In genomic region chr6:25579484-25579883, GRCh38 we compare ENCODE assay signal across 14 cellular contexts.
A peak's percentile ranks its signal among the peaks of the same experiment; 100 is the strongest.
DNase-seq lines count a peak whose midpoint lies in the region; ATAC-seq, FAIRE-seq and TF ChIP-seq lines count a peak whose summit lies in the region.
"Had no signal": no experiment of that assay in that cellular context is flagged by ENCODE, and none has a peak within 500 bp of the region (broad histone marks: within the 10 kb centered on the region; RNA-seq: fewer than 3 reads in every experiment).

No MANE protein-coding gene starts in this region.

- no peaks in the 10 kb centered on the region for H3K9me3 Mint-ChIP-seq in activated CD8-positive, alpha-beta memory T cell treated with anti-CD3 and anti-CD28 coated beads, Interleukin-2, amount 10 ng/mL, durations not matched to agents 7 days and 5 days (ENCODE audit: low read depth)
- H3K9me3 Mint-ChIP-seq: CD4-positive, alpha-beta memory T cell had no signal

- H3K4me1 ChIP-seq in Loucy (ENCODE audit: insufficient read depth, low read length, poor library complexity, severe bottlenecking): peaks cover 14% of the 10 kb centered on the region

- no peak for DNase-seq in activated CD8-positive, alpha-beta memory T cell treated with anti-CD3 and anti-CD28 coated beads, Interleukin-2, amount 10 ng/mL, durations not matched to agents 7 days and 5 days
- no peak for DNase-seq in activated CD8-positive, alpha-beta memory T cell treated with anti-CD3 and anti-CD28 coated beads, Interleukin-2, amount 50 U/mL, for 4 hours
- no peak for DNase-seq in EL
- no peak for DNase-seq in NCI-H1105 (lab: John Stamatoyannopoulos, UW)
- DNase-seq in NCI-H146 treated with DMSO at 0.1 percent for 48 hours (lab: John Stamatoyannopoulos, UW; ENCODE audit: unreplicated experiment): no peak
- DNase-seq: C1 segment of cervical spinal cord, GF-D8, GM23248 had no signal

- H3K36me3 Mint-ChIP-seq in activated CD8-positive, alpha-beta memory T cell treated with anti-CD3 and anti-CD28 coated beads, Interleukin-2, amount 10 ng/mL, durations not matched to agents 7 days and 5 days: peaks cover 4% of the 10 kb centered on the region

- peak overlapping the region; percentile 82 for H3K27ac Mint-ChIP-seq in activated CD8-positive, alpha-beta memory T cell treated with anti-CD3 and anti-CD28 coated beads, Interleukin-2, amount 10 ng/mL, durations not matched to agents 7 days and 5 days
- H3K27ac Mint-ChIP-seq: B cell had no signal

- TF ChIP-seq CTCF in Loucy (conservative IDR thresholded peaks at IDR 0.05; ENCODE audit: low read length): no peak

- H3K79me2 ChIP-seq in Loucy (ENCODE audit: insufficient read depth, low read length): no peaks in the 10 kb centered on the region

- peaks cover 20% of the 10 kb centered on the region for H3K4me1 Mint-ChIP-seq in activated CD8-positive, alpha-beta memory T cell treated with anti-CD3 and anti-CD28 coated beads, Interleukin-2, amount 10 ng/mL, durations not matched to agents 7 days and 5 days

- no peaks in the 10 kb centered on the region for H3K9me2 ChIP-seq in Loucy (replicated peaks; ENCODE audit: low read depth, low read length)

- no peak overlapping the region for H3K4me3 ChIP-seq in Loucy (ENCODE audit: low read length, poor library complexity, severe bottlenecking)
- H3K4me3 ChIP-seq: GM23248 had no signal

- no peak overlapping the region for H3K4me3 Mint-ChIP-seq in activated CD8-positive, alpha-beta memory T cell treated with anti-CD3 and anti-CD28 coated beads, Interleukin-2, amount 10 ng/mL, durations not matched to agents 7 days and 5 days
- H3K4me3 Mint-ChIP-seq: B cell had no signal

- CTCF ChIA-PET in activated CD8-positive, alpha-beta memory T cell treated with anti-CD3 and anti-CD28 coated beads, Interleukin-2, amount 10 ng/mL, durations not matched to agents 7 days and 5 days (lab: Charles Lee): interaction anchor here (1.5 kb wide), 2 partner anchors 13 to 89 kb away, joined by 3 to 4 read pairs; no protein-coding TSS in a partner anchor

- H2AFZ ChIP-seq in Loucy (ENCODE audit: low read length): no peak overlapping the region
- H2AFZ ChIP-seq: GM23248 had no signal

- no peak for ATAC-seq in activated CD8-positive, alpha-beta memory T cell treated with anti-CD3 and anti-CD28 coated beads, Interleukin-2, amount 10 ng/mL, durations not matched to agents 7 days and 5 days
- ATAC-seq: HCT116 had no signal

- H4K20me1 ChIP-seq in Loucy (ENCODE audit: insufficient read depth, low read length, poor library complexity, severe bottlenecking): no peaks in the 10 kb centered on the region

- no peaks in the 10 kb centered on the region for H3K9me3 ChIP-seq in Loucy (ENCODE audit: insufficient read depth, low read depth, low read length)

- no peaks in the 10 kb centered on the region for H3K27me3 Mint-ChIP-seq in activated CD8-positive, alpha-beta memory T cell treated with anti-CD3 and anti-CD28 coated beads, Interleukin-2, amount 10 ng/mL, durations not matched to agents 7 days and 5 days
- H3K27me3 Mint-ChIP-seq: B cell; CD4-positive, alpha-beta memory T cell had no signal

- peak overlapping the region; percentile 40 for H3K4me2 ChIP-seq in Loucy (ENCODE audit: low read depth, low read length, poor library complexity, severe bottlenecking)

- no peaks in the 10 kb centered on the region for H3K27me3 ChIP-seq in Loucy (ENCODE audit: insufficient read depth, low read length, poor library complexity, severe bottlenecking)

- FAIRE-seq in islet of Langerhans (lab: Jason Lieb, UNC): peak; percentile 5
- FAIRE-seq: HTR-8/SVneo had no signal

- no peaks in the 10 kb centered on the region for H3F3A ChIP-seq in Loucy (ENCODE audit: low read depth)

- no peak overlapping the region for H3K9ac ChIP-seq in Loucy (ENCODE audit: low read depth, low read length, poor library complexity, severe bottlenecking)
- H3K9ac ChIP-seq: GM23248 had no signal

- H3K36me3 ChIP-seq in Loucy (ENCODE audit: insufficient read depth, low read length): no peaks in the 10 kb centered on the region
